15 cellular contexts compared by ENCODE assay signal in genomic region chr6:12066297-12066696, GRCh38. TPM values are rescaled to one million over a fixed set of nuclear protein-coding genes. Genes with fewer than 3 reads are reported as not detected.
A peak's percentile ranks its signal among the peaks of the same experiment; 100 is the strongest.
DNase-seq lines count a peak whose midpoint lies in the region; ATAC-seq and TF ChIP-seq lines count a peak whose summit lies in the region.
"Had no signal": no experiment of that assay in that cellular context is flagged by ENCODE, and none has a peak within 500 bp of the region (broad histone marks: within the 10 kb centered on the region; RNA-seq: fewer than 3 reads in every experiment).

No MANE protein-coding gene starts in this region.

- peak overlapping the region; percentile 96 for H3K27ac Mint-ChIP-seq in memory B cell

- no peak overlapping the region for H2BK20ac ChIP-seq in IMR-90 (ENCODE audit: low read depth, low read length)

- dilution Hi-C loops in IMR-90 (cut with HindIII; ENCODE audit: low sequenced_read_pairs, unreplicated experiment) = no loop called here

- H3K4me3 Mint-ChIP-seq in memory B cell = no peak overlapping the region

- no TSS peak for BruUV-seq in IMR-90 (replicated peaks; lab: Mats Ljungman, UMichigan)

- H3K4me1 ChIP-seq in IMR-90 (ENCODE audit: control insufficient read depth, insufficient read depth, low read length) = peaks cover 11% of the 10 kb centered on the region
- H3K4me1 ChIP-seq: colonic mucosa, uterus had no signal

- H4K91ac ChIP-seq in IMR-90 (ENCODE audit: insufficient read depth, low read depth, low read length) = no peak overlapping the region

- TF ChIP-seq POLR2A in IMR-90 (IDR thresholded peaks at IDR 0.05; ENCODE audit: low read depth, low read length) = no peak

- H4K8ac ChIP-seq in IMR-90 (ENCODE audit: low read depth in 2 of 2, low read length in 2 of 2) = no peak overlapping the region

- H3K9me3 Mint-ChIP-seq in memory B cell = no peaks in the 10 kb centered on the region

- H3K23ac ChIP-seq in IMR-90 (ENCODE audit: low read depth, low read length) = no peak overlapping the region

- no peak overlapping the region for H2BK120ac ChIP-seq in IMR-90 (ENCODE audit: low read depth, low read length)

- no peak overlapping the region for H3K9ac ChIP-seq in IMR-90 (ENCODE audit: low read depth, low read length)

- H2BK5ac ChIP-seq in IMR-90 (ENCODE audit: low read depth, low read length, poor library complexity, severe bottlenecking) = no peak overlapping the region

- H3K14ac ChIP-seq in IMR-90 (replicated peaks; ENCODE audit: low read depth, low read length) = no peak overlapping the region

- H3K36me3 ChIP-seq in GM06990 (ENCODE audit: control insufficient read depth, insufficient read depth, low read length) (no peaks in the 10 kb centered on the region), IMR-90 (ENCODE audit: control insufficient read depth, insufficient read depth, low read length) (no peaks in the 10 kb centered on the region)
- H3K36me3 ChIP-seq: colonic mucosa, sigmoid colon, uterus had no signal

- DNase-seq in GM06990 (ENCODE audit: extremely low read depth, insufficient read length) = no peak
- peak; percentile 19 for DNase-seq in IMR-90
- peak; percentile 49 for DNase-seq in astrocyte of the spinal cord (ENCODE audit: low read depth, low spot score)
- DNase-seq in memory B cell (ENCODE audit: low spot score in 2 of 2) = no peak
- no peak for DNase-seq in NCI-H510A (lab: John Stamatoyannopoulos, UW)
- DNase-seq: activated naive CD4-positive, alpha-beta T cell; colonic mucosa; NCI-H82; Right ventricle myocardium superior; sigmoid colon; uterus had no signal

- H2AFZ ChIP-seq in IMR-90 (replicated peaks; ENCODE audit: low read length, poor library complexity) = no peak overlapping the region

- H3K4me3 ChIP-seq in GM06990 (replicated peaks; ENCODE audit: low read depth, low read length) (peak overlapping the region; percentile 62), IMR-90 (ENCODE audit: insufficient read depth, low read depth, low read length) (no peak overlapping the region), astrocyte of the spinal cord (ENCODE audit: low read depth, low read length) (no peak overlapping the region)
- H3K4me3 ChIP-seq: colonic mucosa, sigmoid colon, uterus had no signal

- no peaks in the 10 kb centered on the region for H3K36me3 Mint-ChIP-seq in memory B cell

- peaks cover 35% of the 10 kb centered on the region for H3K4me1 Mint-ChIP-seq in memory B cell

- no peak overlapping the region for H3K4ac ChIP-seq in IMR-90 (ENCODE audit: low read depth, low read length)

- H3K27me3 ChIP-seq in GM06990 (replicated peaks; ENCODE audit: control insufficient read depth, insufficient read depth, low read length) (no peaks in the 10 kb centered on the region), IMR-90 (ENCODE audit: control insufficient read depth, insufficient read depth, low read length) (no peaks in the 10 kb centered on the region)
- H3K27me3 ChIP-seq: colonic mucosa, sigmoid colon, uterus had no signal

- H4K20me1 ChIP-seq in IMR-90 (ENCODE audit: insufficient read depth, low read length) = peaks cover 10% of the 10 kb centered on the region; the same call in 1 of the 2 replicates

- H3K56ac ChIP-seq in IMR-90 (ENCODE audit: extremely low read depth, insufficient read depth, low read length) = no peak overlapping the region

- POLR2A ChIA-PET in IMR-90 (lab: Charles Lee; ENCODE audit: unreplicated experiment) = interaction anchor here (0.6 kb wide), 1 partner anchor 454 kb away, joined by 3 read pairs; no protein-coding TSS in a partner anchor

- H3K27me3 Mint-ChIP-seq in memory B cell = no peaks in the 10 kb centered on the region

- H3K9me3 ChIP-seq in IMR-90 (ENCODE audit: control insufficient read depth, insufficient read depth, low read length) = no peaks in the 10 kb centered on the region
- H3K9me3 ChIP-seq: colonic mucosa, sigmoid colon, uterus had no signal

- TF ChIP-seq CTCF in GM06990 (IDR thresholded peaks at IDR 0.05; ENCODE audit: insufficient read depth, low read length, poor library complexity, severe bottlenecking) (no peak), IMR-90 (conservative IDR thresholded peaks at IDR 0.05; ENCODE audit: low read depth, low read length) (no peak), astrocyte of the spinal cord (IDR thresholded peaks at IDR 0.05; ENCODE audit: low read depth, low read length) (no peak)

- H3K18ac ChIP-seq in IMR-90 (ENCODE audit: low read depth, low read length) = no peak overlapping the region

- in situ Hi-C loops in IMR-90 (cut with MboI; ENCODE audit: low sequenced_read_pairs) = no loop called here
- in situ Hi-C loops in astrocyte of the spinal cord (cut with HindIII; ENCODE audit: low sequenced_read_pairs) = no loop called here

- intact Hi-C loops in IMR-90 (cut with micrococcal nuclease) = no loop called here

- no peak overlapping the region for H4K5ac ChIP-seq in IMR-90 (ENCODE audit: low read depth, low read length)

- no peak for TF ChIP-seq RAD21 in IMR-90 (IDR thresholded peaks at IDR 0.05; ENCODE audit: low read length)

- no peak overlapping the region for H2AK9ac ChIP-seq in IMR-90 (replicated peaks; ENCODE audit: low read depth, low read length, poor library complexity)

- CTCF ChIA-PET in IMR-90 (lab: Yijun Ruan, JAX) = interaction anchor here (1.0 to 1.1 kb wide), 2 partner anchors 9 to 17 kb away, joined by 4 to 7 read pairs; no protein-coding TSS in a partner anchor

- ATAC-seq in IMR-90 (ENCODE audit: low read depth) = no peak
- ATAC-seq in memory B cell (ENCODE audit: low read depth) = no peak
- no peak for ATAC-seq in GM21825 (IDR thresholded peaks at IDR 0.05; ENCODE audit: unreplicated experiment)
- no peak for ATAC-seq in HG02798 (IDR thresholded peaks at IDR 0.05; ENCODE audit: poor library complexity, unreplicated experiment)
- ATAC-seq: esophagus mucosa had no signal

- H3K9me1 ChIP-seq in IMR-90 (ENCODE audit: insufficient read depth, low read length) = peaks cover 17% of the 10 kb centered on the region

- no peak overlapping the region for H2BK15ac ChIP-seq in IMR-90 (ENCODE audit: low read depth, low read length)

- no peak overlapping the region for H3K4me2 ChIP-seq in IMR-90 (ENCODE audit: low read depth, low read length)

- no peak overlapping the region for H2AK5ac ChIP-seq in IMR-90 (ENCODE audit: low read depth, low read length)

- H3K79me1 ChIP-seq in IMR-90 (ENCODE audit: low read depth in 1 of 2, low read length in 2 of 2) = peaks cover 32 to 60% of the 10 kb centered on the region in 2 experiments

- H3K27ac ChIP-seq in IMR-90 (ENCODE audit: insufficient read depth, low read length) = no peak overlapping the region
- H3K27ac ChIP-seq: C4-2B, colonic mucosa, sigmoid colon, uterus had no signal

TF ChIP-seq in IMR-90, 13 proteins besides CTCF, POLR2A, EP300 and RAD21:
- no peak for TF ChIP-seq CHD1 (IDR thresholded peaks at IDR 0.05; ENCODE audit: low read depth, low read length)
- no peak for TF ChIP-seq FOS (IDR thresholded peaks at IDR 0.05; ENCODE audit: low read depth, low read length)
- TF ChIP-seq, protein P1, sequence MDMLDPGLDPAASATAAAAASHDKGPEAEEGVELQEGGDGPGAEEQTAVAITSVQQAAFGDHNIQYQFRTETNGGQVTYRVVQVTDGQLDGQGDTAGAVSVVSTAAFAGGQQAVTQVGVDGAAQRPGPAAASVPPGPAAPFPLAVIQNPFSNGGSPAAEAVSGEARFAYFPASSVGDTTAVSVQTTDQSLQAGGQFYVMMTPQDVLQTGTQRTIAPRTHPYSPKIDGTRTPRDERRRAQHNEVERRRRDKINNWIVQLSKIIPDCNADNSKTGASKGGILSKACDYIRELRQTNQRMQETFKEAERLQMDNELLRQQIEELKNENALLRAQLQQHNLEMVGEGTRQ (IDR thresholded peaks at IDR 0.05; ENCODE audit: low read depth, low read length) = no peak
- TF ChIP-seq RCOR1 (IDR thresholded peaks at IDR 0.05; ENCODE audit: insufficient replicate concordance, low read length) = no peak
- TF ChIP-seq NFE2L2 (IDR thresholded peaks at IDR 0.05; ENCODE audit: low read depth, low read length) = no peak
- TF ChIP-seq CEBPB (IDR thresholded peaks at IDR 0.05; ENCODE audit: low read depth, low read length) = no peak
- TF ChIP-seq RFX5 (IDR thresholded peaks at IDR 0.05; ENCODE audit: low read depth, low read length) = no peak
- no peak for TF ChIP-seq BHLHE40 (IDR thresholded peaks at IDR 0.05; ENCODE audit: low read depth, low read length)
- TF ChIP-seq MAZ (IDR thresholded peaks at IDR 0.05; ENCODE audit: borderline replicate concordance, low read depth, low read length) = no peak
- no peak for TF ChIP-seq SMC3 (IDR thresholded peaks at IDR 0.05; ENCODE audit: low read depth, low read length)
- no peak for TF ChIP-seq MXI1 (IDR thresholded peaks at IDR 0.05; ENCODE audit: borderline replicate concordance, low read depth, low read length)
- TF ChIP-seq MAFK (IDR thresholded peaks at IDR 0.05; ENCODE audit: low read depth, low read length) = no peak
- TF ChIP-seq ELK1 (IDR thresholded peaks at IDR 0.05; ENCODE audit: borderline replicate concordance, low read depth, low read length) = no peak

RNA-seq across cellular contexts. Expression of gene HIVEP1, which starts 54.2 kb away (rescaled TPM):
- total RNA-seq in IMR-90 (2012; rRNA removed) = 16.7 and 17.2 TPM in 2 replicates
- polyA plus RNA-seq in IMR-90 (2012; rRNA removed) = 13.0 and 14.4 TPM in 2 replicates
- 7.3 and 8.8 TPM in 2 replicates for polyA plus RNA-seq in IMR-90 (2012; cell fraction: cytosol; rRNA removed)
- 32.2 and 33.4 TPM in 2 replicates for polyA plus RNA-seq in IMR-90 (2012; cell fraction: nucleus; rRNA removed; ENCODE audit: low replicate concordance)

Comparison
In these comparisons a context has a peak if more than half of its experiments do, and no peak if none do; other contexts are left out.
1. DNase-seq: peak in IMR-90 (single experiment) and astrocyte of the spinal cord (single experiment); none in GM06990 (single experiment), memory B cell (0 of 2) and NCI-H510A (single experiment).